1 cellular context compared by ENCODE assay signal in genomic region chr2:241508510-241509407, GRCh38.
TF ChIP-seq lines count a peak whose summit lies in the region.

Gene STK25, minus strand, starts transcription at chr2:241508584. Its CDS starts 549 bp downstream, at chr2:241508035.

TF ChIP-seq in GM12878, 131 proteins besides CTCF, POLR2A, EP300 and RAD21 (continued from another document):
- TF ChIP-seq, protein P1, sequence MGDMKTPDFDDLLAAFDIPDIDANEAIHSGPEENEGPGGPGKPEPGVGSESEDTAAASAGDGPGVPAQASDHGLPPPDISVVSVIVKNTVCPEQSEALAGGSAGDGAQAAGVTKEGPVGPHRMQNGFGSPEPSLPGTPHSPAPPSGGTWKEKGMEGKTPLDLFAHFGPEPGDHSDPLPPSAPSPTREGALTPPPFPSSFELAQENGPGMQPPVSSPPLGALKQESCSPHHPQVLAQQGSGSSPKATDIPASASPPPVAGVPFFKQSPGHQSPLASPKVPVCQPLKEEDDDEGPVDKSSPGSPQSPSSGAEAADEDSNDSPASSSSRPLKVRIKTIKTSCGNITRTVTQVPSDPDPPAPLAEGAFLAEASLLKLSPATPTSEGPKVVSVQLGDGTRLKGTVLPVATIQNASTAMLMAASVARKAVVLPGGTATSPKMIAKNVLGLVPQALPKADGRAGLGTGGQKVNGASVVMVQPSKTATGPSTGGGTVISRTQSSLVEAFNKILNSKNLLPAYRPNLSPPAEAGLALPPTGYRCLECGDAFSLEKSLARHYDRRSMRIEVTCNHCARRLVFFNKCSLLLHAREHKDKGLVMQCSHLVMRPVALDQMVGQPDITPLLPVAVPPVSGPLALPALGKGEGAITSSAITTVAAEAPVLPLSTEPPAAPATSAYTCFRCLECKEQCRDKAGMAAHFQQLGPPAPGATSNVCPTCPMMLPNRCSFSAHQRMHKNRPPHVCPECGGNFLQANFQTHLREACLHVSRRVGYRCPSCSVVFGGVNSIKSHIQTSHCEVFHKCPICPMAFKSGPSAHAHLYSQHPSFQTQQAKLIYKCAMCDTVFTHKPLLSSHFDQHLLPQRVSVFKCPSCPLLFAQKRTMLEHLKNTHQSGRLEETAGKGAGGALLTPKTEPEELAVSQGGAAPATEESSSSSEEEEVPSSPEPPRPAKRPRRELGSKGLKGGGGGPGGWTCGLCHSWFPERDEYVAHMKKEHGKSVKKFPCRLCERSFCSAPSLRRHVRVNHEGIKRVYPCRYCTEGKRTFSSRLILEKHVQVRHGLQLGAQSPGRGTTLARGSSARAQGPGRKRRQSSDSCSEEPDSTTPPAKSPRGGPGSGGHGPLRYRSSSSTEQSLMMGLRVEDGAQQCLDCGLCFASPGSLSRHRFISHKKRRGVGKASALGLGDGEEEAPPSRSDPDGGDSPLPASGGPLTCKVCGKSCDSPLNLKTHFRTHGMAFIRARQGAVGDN (IDR thresholded peaks at IDR 0.05): peak; percentile 99
- peak; percentile 100 for TF ChIP-seq IKZF1 (conservative IDR thresholded peaks at IDR 0.05)
- TF ChIP-seq MYB (IDR thresholded peaks at IDR 0.05; ENCODE audit: borderline replicate concordance, low read depth, low read length): no peak
- no peak for TF ChIP-seq KDM1A (IDR thresholded peaks at IDR 0.05; ENCODE audit: borderline replicate concordance)
- peak; percentile 94 for TF ChIP-seq CHD2 (IDR thresholded peaks at IDR 0.05; ENCODE audit: borderline replicate concordance, low read depth, low read length)
- TF ChIP-seq MYC (IDR thresholded peaks at IDR 0.05; ENCODE audit: insufficient read depth, insufficient read length, insufficient replicate concordance, low read length, severe bottlenecking): no peak
- peak; percentile 67 for TF ChIP-seq RAD51 (IDR thresholded peaks at IDR 0.05)
- 0 out of 2 replicates have a peak, but pooled peaks have one; percentile 18 for TF ChIP-seq TCF3 (IDR thresholded peaks at IDR 0.05; ENCODE audit: borderline replicate concordance, insufficient read depth, low read depth, low read length)
- peak; percentile 13 to 83; a peak in 3 of 4 replicates for TF ChIP-seq BHLHE40 (IDR thresholded peaks at IDR 0.05; ENCODE audit: borderline replicate concordance in 1 of 2, low read depth in 2 of 2, low read length in 1 of 2)
- TF ChIP-seq BRCA1 (IDR thresholded peaks at IDR 0.05; ENCODE audit: low read depth, low read length): peak; percentile 32; the same call in 1 of the 2 replicates
- no peak for TF ChIP-seq GABPA (IDR thresholded peaks at IDR 0.05; ENCODE audit: low read depth)
- TF ChIP-seq ATF3 (IDR thresholded peaks at IDR 0.05; ENCODE audit: borderline replicate concordance, extremely low read depth, low read depth, low read length): peak; percentile 85; the same call in 1 of the 2 replicates
- TF ChIP-seq MXI1 (IDR thresholded peaks at IDR 0.05; ENCODE audit: low read depth, low read length): peak; percentile 35
- peak; percentile 88 for TF ChIP-seq CREB1 (IDR thresholded peaks at IDR 0.05; ENCODE audit: low read depth)
- peak; percentile 67; the same call in 1 of the 2 replicates for TF ChIP-seq ZNF592 (IDR thresholded peaks at IDR 0.05)
- peak; percentile 80 for TF ChIP-seq POLR2AphosphoS5 (IDR thresholded peaks at IDR 0.05; ENCODE audit: low read length)
- 0 out of 2 replicates have a peak, but pooled peaks have one; percentile 64 for TF ChIP-seq ESRRA (IDR thresholded peaks at IDR 0.05; ENCODE audit: low read length)
- peak; percentile 90; the same call in 1 of the 2 replicates for TF ChIP-seq TARDBP (IDR thresholded peaks at IDR 0.05; ENCODE audit: borderline replicate concordance)
- TF ChIP-seq NFIC (IDR thresholded peaks at IDR 0.05; ENCODE audit: low read depth, low read length): no peak
- TF ChIP-seq SMARCA5 (IDR thresholded peaks at IDR 0.05): 0 out of 2 replicates have a peak, but pooled peaks have one; percentile 23
- 0 out of 2 replicates have a peak, but pooled peaks have one; percentile 35 for TF ChIP-seq NR2F1 (conservative IDR thresholded peaks at IDR 0.05)
- no peak for TF ChIP-seq ZNF24 (IDR thresholded peaks at IDR 0.05)
- TF ChIP-seq, protein P2, sequence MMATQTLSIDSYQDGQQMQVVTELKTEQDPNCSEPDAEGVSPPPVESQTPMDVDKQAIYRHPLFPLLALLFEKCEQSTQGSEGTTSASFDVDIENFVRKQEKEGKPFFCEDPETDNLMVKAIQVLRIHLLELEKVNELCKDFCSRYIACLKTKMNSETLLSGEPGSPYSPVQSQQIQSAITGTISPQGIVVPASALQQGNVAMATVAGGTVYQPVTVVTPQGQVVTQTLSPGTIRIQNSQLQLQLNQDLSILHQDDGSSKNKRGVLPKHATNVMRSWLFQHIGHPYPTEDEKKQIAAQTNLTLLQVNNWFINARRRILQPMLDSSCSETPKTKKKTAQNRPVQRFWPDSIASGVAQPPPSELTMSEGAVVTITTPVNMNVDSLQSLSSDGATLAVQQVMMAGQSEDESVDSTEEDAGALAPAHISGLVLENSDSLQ (IDR thresholded peaks at IDR 0.05): peak; percentile 19; the same call in 1 of the 2 replicates
- TF ChIP-seq EED (IDR thresholded peaks at IDR 0.05; ENCODE audit: low read depth): no peak
- TF ChIP-seq TBL1XR1 (IDR thresholded peaks at IDR 0.05; ENCODE audit: low read depth, low read length): 0 out of 2 replicates have a peak, but pooled peaks have one; percentile 54
- TF ChIP-seq SIX5 (IDR thresholded peaks at IDR 0.05; ENCODE audit: low read depth, low read length, severe bottlenecking): peak; percentile 98
- peak; percentile 33; the same call in 1 of the 2 replicates for TF ChIP-seq E2F4 (IDR thresholded peaks at IDR 0.05; ENCODE audit: low read depth, low read length)
- TF ChIP-seq RB1 (IDR thresholded peaks at IDR 0.05; ENCODE audit: borderline replicate concordance): peak; percentile 54; the same call in 1 of the 2 replicates
- TF ChIP-seq KLF5 (IDR thresholded peaks at IDR 0.05; ENCODE audit: partially characterized antibody): peak; percentile 54
- TF ChIP-seq ZNF274 (IDR thresholded peaks at IDR 0.05; ENCODE audit: insufficient read depth, insufficient read length): no peak
- peak; percentile 58 for TF ChIP-seq SP1 (IDR thresholded peaks at IDR 0.05; ENCODE audit: low read depth, low read length)
- TF ChIP-seq HDAC6 (IDR thresholded peaks at IDR 0.05; ENCODE audit: unreplicated experiment): peak; percentile 26
- TF ChIP-seq MLLT1 (IDR thresholded peaks at IDR 0.05): peak; percentile 64
- TF ChIP-seq ELK1 (IDR thresholded peaks at IDR 0.05; ENCODE audit: low read depth, low read length): peak; percentile 53; the same call in 1 of the 2 replicates
- peak; percentile 87 for TF ChIP-seq CREM (IDR thresholded peaks at IDR 0.05; ENCODE audit: low read depth)
- peak; percentile 81 for TF ChIP-seq NRF1 (conservative IDR thresholded peaks at IDR 0.05; ENCODE audit: low read depth, low read length)
- TF ChIP-seq, protein P3, sequence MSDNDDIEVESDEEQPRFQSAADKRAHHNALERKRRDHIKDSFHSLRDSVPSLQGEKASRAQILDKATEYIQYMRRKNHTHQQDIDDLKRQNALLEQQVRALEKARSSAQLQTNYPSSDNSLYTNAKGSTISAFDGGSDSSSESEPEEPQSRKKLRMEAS (IDR thresholded peaks at IDR 0.05; ENCODE audit: low read depth, low read length): peak; percentile 99
- TF ChIP-seq MEF2B (IDR thresholded peaks at IDR 0.05; ENCODE audit: partially characterized antibody, poor library complexity, severe bottlenecking): peak; percentile 23
- peak; percentile 74 for TF ChIP-seq LARP7 (IDR thresholded peaks at IDR 0.05)
- TF ChIP-seq ZNF384 (IDR thresholded peaks at IDR 0.05; ENCODE audit: borderline replicate concordance, low read depth, low read length): no peak
